10 cellular contexts compared by ENCODE assay signal in genomic region chr12:28497889-28498411, GRCh38.
DNase-seq lines count a peak whose midpoint lies in the region; ATAC-seq and TF ChIP-seq lines count a peak whose summit lies in the region.
"Had no signal": no experiment of that assay in that cellular context is flagged by ENCODE, and none has a peak within 500 bp of the region (broad histone marks: within the 10 kb centered on the region; RNA-seq: fewer than 3 reads in every experiment).

No MANE protein-coding gene starts in this region.

- peaks cover 6% of the 10 kb centered on the region for H3K36me3 Mint-ChIP-seq in activated CD8-positive, alpha-beta memory T cell treated with anti-CD3 and anti-CD28 coated beads, Interleukin-2, amount 10 ng/mL, durations not matched to agents 7 days and 5 days
- peaks cover 0 to 5% of the 10 kb centered on the region in 2 donors for H3K36me3 Mint-ChIP-seq in activated T-cell treated with anti-CD3 and anti-CD28 coated beads, Interleukin-2, amount 50 U/mL, for 72 hours (ENCODE audit: insufficient read depth in 2 of 2)
- peaks cover 41% of the 10 kb centered on the region for H3K36me3 Mint-ChIP-seq in stimulated activated memory B cell treated with anti-CD40 and anti-IgM and Interleukin-4, amounts not matched to agents 10 μg/mL and 1 μg/mL and 100 μg/mL, for 72 hours

- no peaks in the 10 kb centered on the region for H3K36me3 ChIP-seq in upper lobe of right lung
- H3K36me3 ChIP-seq: SJSA1 had no signal

- DNase-seq in activated CD8-positive, alpha-beta memory T cell treated with anti-CD3 and anti-CD28 coated beads, Interleukin-2, amount 10 ng/mL, durations not matched to agents 7 days and 5 days: no peak
- no peak for DNase-seq in activated CD8-positive, alpha-beta memory T cell treated with anti-CD3 and anti-CD28 coated beads for 24 hours
- DNase-seq in activated T-cell treated with anti-CD3 and anti-CD28 coated beads, Interleukin-2, amount 50 U/mL, for 72 hours: peak; percentile 0 to 4
- DNase-seq in upper lobe of right lung (no peak), COR-L47 (lab: John Stamatoyannopoulos, UW) (no peak), NCI-H2081 treated with DMSO at 0.1 percent for 48 hours (lab: John Stamatoyannopoulos, UW) (no peak)

- no peaks in the 10 kb centered on the region for H3K27me3 ChIP-seq in upper lobe of right lung
- H3K27me3 ChIP-seq: BLaER1 treated with 17β-estradiol and CSF1 and Interleukin-3, amounts not matched to agents 10 nM and 100 nM; SJSA1 had no signal

- H3K4me3 ChIP-seq in upper lobe of right lung: no peak overlapping the region
- H3K4me3 ChIP-seq: BLaER1 treated with 17β-estradiol and CSF1 and Interleukin-3, amounts not matched to agents 10 nM and 100 nM; SJSA1 had no signal

- H3K27ac ChIP-seq in upper lobe of right lung: no peak overlapping the region
- H3K27ac ChIP-seq: BLaER1 treated with 17β-estradiol and CSF1 and Interleukin-3, amounts not matched to agents 10 nM and 100 nM; SJSA1 had no signal

- H3K9me3 ChIP-seq in upper lobe of right lung: no peaks in the 10 kb centered on the region
- H3K9me3 ChIP-seq: BLaER1 treated with 17β-estradiol and CSF1 and Interleukin-3, amounts not matched to agents 10 nM and 100 nM; SJSA1 had no signal

- TF ChIP-seq CTCF in upper lobe of right lung (IDR thresholded peaks at IDR 0.05): no peak

- no peaks in the 10 kb centered on the region for H3K4me1 ChIP-seq in upper lobe of right lung

- CTCF ChIA-PET in activated CD8-positive, alpha-beta memory T cell treated with anti-CD3 and anti-CD28 coated beads, Interleukin-2, amount 10 ng/mL, durations not matched to agents 7 days and 5 days (lab: Charles Lee): no interaction called here

- H3K27me3 Mint-ChIP-seq in activated CD8-positive, alpha-beta memory T cell treated with anti-CD3 and anti-CD28 coated beads, Interleukin-2, amount 10 ng/mL, durations not matched to agents 7 days and 5 days: no peaks in the 10 kb centered on the region
- H3K27me3 Mint-ChIP-seq in activated T-cell treated with anti-CD3 and anti-CD28 coated beads, Interleukin-2, amount 50 U/mL, for 72 hours (ENCODE audit: low read depth): no peaks in the 10 kb centered on the region
- no peaks in the 10 kb centered on the region for H3K27me3 Mint-ChIP-seq in stimulated activated memory B cell treated with anti-CD40 and anti-IgM and Interleukin-4, amounts not matched to agents 10 μg/mL and 1 μg/mL and 100 μg/mL, for 72 hours

- peaks cover 6% of the 10 kb centered on the region for H3K9me3 Mint-ChIP-seq in activated CD8-positive, alpha-beta memory T cell treated with anti-CD3 and anti-CD28 coated beads, Interleukin-2, amount 10 ng/mL, durations not matched to agents 7 days and 5 days (ENCODE audit: low read depth)
- peaks cover 0 to 1% of the 10 kb centered on the region in 2 donors for H3K9me3 Mint-ChIP-seq in activated T-cell treated with anti-CD3 and anti-CD28 coated beads, Interleukin-2, amount 50 U/mL, for 72 hours
- H3K9me3 Mint-ChIP-seq in stimulated activated memory B cell treated with anti-CD40 and anti-IgM and Interleukin-4, amounts not matched to agents 10 μg/mL and 1 μg/mL and 100 μg/mL, for 72 hours: peaks cover 3% of the 10 kb centered on the region

- intact Hi-C loops in upper lobe of right lung (cut with DNase I): no loop called here

- peak; percentile 63 for ATAC-seq in activated CD8-positive, alpha-beta memory T cell treated with anti-CD3 and anti-CD28 coated beads, Interleukin-2, amount 10 ng/mL, durations not matched to agents 7 days and 5 days
- ATAC-seq in HG03025 (IDR thresholded peaks at IDR 0.05; ENCODE audit: low FRiP score, unreplicated experiment) (peak; percentile 85), upper lobe of right lung (no peak)
- ATAC-seq in activated T-cell treated with anti-CD3 and anti-CD28 coated beads, Interleukin-2, amount 50 U/mL, for 72 hours (replicated peaks in 1 of 2): peak; percentile 96 to 97
- ATAC-seq in stimulated activated memory B cell treated with anti-CD40 and anti-IgM and Interleukin-4, amounts not matched to agents 10 μg/mL and 1 μg/mL and 100 μg/mL, for 72 hours: peak; percentile 73

- H3K4me3 Mint-ChIP-seq in activated CD8-positive, alpha-beta memory T cell treated with anti-CD3 and anti-CD28 coated beads, Interleukin-2, amount 10 ng/mL, durations not matched to agents 7 days and 5 days: no peak overlapping the region
- peak overlapping the region; percentile 3 to 32 for H3K4me3 Mint-ChIP-seq in activated T-cell treated with anti-CD3 and anti-CD28 coated beads, Interleukin-2, amount 50 U/mL, for 72 hours
- no peak overlapping the region for H3K4me3 Mint-ChIP-seq in stimulated activated memory B cell treated with anti-CD40 and anti-IgM and Interleukin-4, amounts not matched to agents 10 μg/mL and 1 μg/mL and 100 μg/mL, for 72 hours

- H3K4me1 Mint-ChIP-seq in activated CD8-positive, alpha-beta memory T cell treated with anti-CD3 and anti-CD28 coated beads, Interleukin-2, amount 10 ng/mL, durations not matched to agents 7 days and 5 days: peaks cover 10% of the 10 kb centered on the region
- peaks cover 9% of the 10 kb centered on the region for H3K4me1 Mint-ChIP-seq in activated T-cell treated with anti-CD3 and anti-CD28 coated beads, Interleukin-2, amount 50 U/mL, for 72 hours (ENCODE audit: low read depth)
- peaks cover 11% of the 10 kb centered on the region for H3K4me1 Mint-ChIP-seq in stimulated activated memory B cell treated with anti-CD40 and anti-IgM and Interleukin-4, amounts not matched to agents 10 μg/mL and 1 μg/mL and 100 μg/mL, for 72 hours

- no peak overlapping the region for H3K27ac Mint-ChIP-seq in activated CD8-positive, alpha-beta memory T cell treated with anti-CD3 and anti-CD28 coated beads, Interleukin-2, amount 10 ng/mL, durations not matched to agents 7 days and 5 days
- H3K27ac Mint-ChIP-seq in activated T-cell treated with anti-CD3 and anti-CD28 coated beads, Interleukin-2, amount 50 U/mL, for 72 hours: peak overlapping the region; percentile 75
- no peak overlapping the region for H3K27ac Mint-ChIP-seq in stimulated activated memory B cell treated with anti-CD40 and anti-IgM and Interleukin-4, amounts not matched to agents 10 μg/mL and 1 μg/mL and 100 μg/mL, for 72 hours

Comparison
In these comparisons a context has a peak if more than half of its experiments do, and no peak if none do; other contexts are left out.
1. DNase-seq: peak in activated T-cell treated with anti-CD3 and anti-CD28 coated beads, Interleukin-2, amount 50 U/mL, for 72 hours (2 of 2); none in activated CD8-positive, alpha-beta memory T cell treated with anti-CD3 and anti-CD28 coated beads, Interleukin-2, amount 10 ng/mL, durations not matched to agents 7 days and 5 days (single experiment), activated CD8-positive, alpha-beta memory T cell treated with anti-CD3 and anti-CD28 coated beads for 24 hours (single experiment), upper lobe of right lung (single experiment), COR-L47 (single experiment) and NCI-H2081 treated with DMSO at 0.1 percent for 48 hours (single experiment).
2. H3K4me3 Mint-ChIP-seq: peak in activated T-cell treated with anti-CD3 and anti-CD28 coated beads, Interleukin-2, amount 50 U/mL, for 72 hours (2 of 2); none in activated CD8-positive, alpha-beta memory T cell treated with anti-CD3 and anti-CD28 coated beads, Interleukin-2, amount 10 ng/mL, durations not matched to agents 7 days and 5 days (single experiment) and stimulated activated memory B cell treated with anti-CD40 and anti-IgM and Interleukin-4, amounts not matched to agents 10 μg/mL and 1 μg/mL and 100 μg/mL, for 72 hours (single experiment).